9 cellular contexts compared by ENCODE assay signal in the genomic region with DNA sequence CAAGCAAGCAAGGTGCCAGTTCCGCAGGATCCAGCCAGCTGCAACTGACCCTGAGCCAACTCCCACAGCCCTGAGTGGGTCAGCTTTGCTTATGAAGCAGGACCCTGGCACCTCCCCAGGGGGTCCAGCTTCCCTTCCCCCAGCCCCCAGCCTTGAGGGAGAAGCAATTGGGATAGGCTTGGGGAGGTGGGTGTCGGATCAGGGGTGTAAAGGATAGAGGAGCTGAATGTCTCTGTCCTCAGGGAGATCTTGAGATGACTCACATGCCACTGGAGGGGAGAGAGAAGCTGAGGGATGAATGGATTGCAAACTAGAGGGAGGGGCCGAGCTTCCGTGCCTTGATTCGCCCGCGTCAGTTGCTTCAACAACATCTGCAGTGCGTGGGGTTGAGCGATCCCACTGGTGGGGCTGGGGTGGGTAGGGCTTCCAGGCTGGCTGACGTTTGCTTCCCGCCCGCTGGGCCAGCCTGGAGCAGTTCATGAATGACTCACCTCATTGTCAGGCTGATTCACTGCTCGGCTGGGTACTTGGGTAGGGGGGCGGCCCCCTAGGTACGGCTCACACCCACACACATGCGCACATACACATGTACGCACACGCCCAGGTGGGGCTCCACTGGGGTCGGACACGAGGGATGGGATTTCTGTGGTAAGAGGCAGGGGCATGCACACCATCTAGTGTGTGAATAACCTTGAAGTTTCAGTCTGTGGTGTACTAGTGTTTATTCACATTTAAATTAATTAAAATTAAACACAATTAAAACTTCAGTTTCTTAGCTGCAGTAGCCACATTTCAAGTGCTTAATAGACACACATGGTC. TPM values are rescaled to one million over a fixed set of nuclear protein-coding genes. Genes with fewer than 3 reads are reported as not detected.
DNase-seq lines count a peak whose midpoint lies in the region; ATAC-seq and TF ChIP-seq lines count a peak whose summit lies in the region.
"Had no signal": no experiment of that assay in that cellular context is flagged by ENCODE, and none has a peak within 500 bp of the region (broad histone marks: within the 10 kb centered on the region; RNA-seq: fewer than 3 reads in every experiment).

No MANE protein-coding gene starts in this region.

- H3K27me3 Mint-ChIP-seq in activated CD4-positive, alpha-beta T cell treated with anti-CD3 and anti-CD28 coated beads for 36 hours: peaks cover 2% of the 10 kb centered on the region

- no peak overlapping the region for H3K27ac ChIP-seq in colonic mucosa
- no peak overlapping the region for H3K27ac ChIP-seq in MM.1S (ENCODE audit: low read length)

- H3F3A ChIP-seq in MM.1S (ENCODE audit: insufficient read depth, low read length): 0 out of 2 replicates have a peak, but pooled peaks cover 3% of the 10 kb centered on the region

- H3K9me3 Mint-ChIP-seq in activated CD4-positive, alpha-beta T cell treated with anti-CD3 and anti-CD28 coated beads for 36 hours (ENCODE audit: low read depth): no peaks in the 10 kb centered on the region
- H3K9me3 Mint-ChIP-seq: T-helper 1 cell treated with Interleukin-12 subunit alpha and Interleukin-12 subunit beta and Interleukin-4 antibody, amounts not matched to agents 30 μg/mL and 1 μg/mL, for 36 hours had no signal

- peak overlapping the region; percentile 78 for H3K27ac Mint-ChIP-seq in activated CD4-positive, alpha-beta T cell treated with anti-CD3 and anti-CD28 coated beads for 36 hours

- peaks cover 13% of the 10 kb centered on the region for H3K79me2 ChIP-seq in MM.1S (ENCODE audit: low read length)

- H3K27me3 ChIP-seq in colonic mucosa (no peaks in the 10 kb centered on the region), MM.1S (replicated peaks; ENCODE audit: insufficient read depth, low read length) (peaks cover 10% of the 10 kb centered on the region; the same call in 1 of the 2 replicates)

- H3K36me3 Mint-ChIP-seq in activated CD4-positive, alpha-beta T cell treated with anti-CD3 and anti-CD28 coated beads for 36 hours (ENCODE audit: low read depth): no peaks in the 10 kb centered on the region

- H3K9me2 ChIP-seq in MM.1S (replicated peaks; ENCODE audit: insufficient read depth, low read length): no peaks in the 10 kb centered on the region

- H3K4me3 ChIP-seq in colonic mucosa: no peak overlapping the region
- no peak overlapping the region for H3K4me3 ChIP-seq in MM.1S (ENCODE audit: low read length)

- POLR2A ChIA-PET in activated CD4-positive, alpha-beta T cell treated with anti-CD3 and anti-CD28 coated beads for 36 hours (lab: Charles Lee): interaction anchor here (0.6 to 1.8 kb wide), 4 partner anchors 14 to 268 kb away, joined by 5 to 13 read pairs (median 6); partner anchors contain the start of genes HDAC5 and TMUB2

- peak overlapping the region; percentile 58 for H3K4me3 Mint-ChIP-seq in activated CD4-positive, alpha-beta T cell treated with anti-CD3 and anti-CD28 coated beads for 36 hours
- H3K4me3 Mint-ChIP-seq: T-helper 1 cell treated with Interleukin-12 subunit alpha and Interleukin-12 subunit beta and Interleukin-4 antibody, amounts not matched to agents 30 μg/mL and 1 μg/mL, for 36 hours had no signal

- no peaks in the 10 kb centered on the region for H3K36me3 ChIP-seq in colonic mucosa
- no peaks in the 10 kb centered on the region for H3K36me3 ChIP-seq in MM.1S (replicated peaks; ENCODE audit: insufficient read depth, low read length)

- peak; percentile 84 for ATAC-seq in activated CD4-positive, alpha-beta T cell treated with anti-CD3 and anti-CD28 coated beads for 36 hours

- intact Hi-C loops in activated CD4-positive, alpha-beta T cell treated with anti-CD3 and anti-CD28 coated beads for 36 hours (cut with DNase I, micrococcal nuclease): loop anchor here in 1 of 2 experiments (1.0 kb wide), 1 partner anchor 207 kb away; the partner anchor contains the start of gene GRN
- intact Hi-C loops in colonic mucosa (cut with DNase I): no loop called here

- peaks cover 24% of the 10 kb centered on the region for H3K4me1 Mint-ChIP-seq in activated CD4-positive, alpha-beta T cell treated with anti-CD3 and anti-CD28 coated beads for 36 hours

- CTCF ChIA-PET in activated CD4-positive, alpha-beta T cell treated with anti-CD3 and anti-CD28 coated beads for 36 hours (lab: Charles Lee): interaction anchor here (0.6 to 1.8 kb wide), 8 partner anchors 11 to 1129 kb away, joined by 3 to 7 read pairs (median 4); partner anchors contain the start of genes HDAC5 and MPP2

- no peak overlapping the region for H3K4me2 ChIP-seq in MM.1S (ENCODE audit: low read depth, low read length)

- no peak overlapping the region for H2AFZ ChIP-seq in MM.1S (ENCODE audit: low read length)

- H3K4me1 ChIP-seq in colonic mucosa: no peaks in the 10 kb centered on the region
- peaks cover 10% of the 10 kb centered on the region; the same call in 1 of the 2 replicates for H3K4me1 ChIP-seq in MM.1S (ENCODE audit: low read length)

- DNase-seq in GM03348 (ENCODE audit: low spot score) (peak; percentile 98), NCI-H2196 treated with DMSO at 0.1 percent for 48 hours (lab: John Stamatoyannopoulos, UW; ENCODE audit: unreplicated experiment) (peak; percentile 77), colonic mucosa (peak; percentile 71), left kidney (ENCODE audit: low read depth, low spot score) (peak; percentile 91), MM.1S (no peak), GM19240 (ENCODE audit: insufficient read length, low spot score) (no peak)
- DNase-seq in activated CD4-positive, alpha-beta T cell treated with anti-CD3 and anti-CD28 coated beads for 36 hours: peak; percentile 91
- DNase-seq in stimulated activated CD4-positive, alpha-beta T cell treated with anti-CD3 and anti-CD28 coated beads, Interleukin-4, amount 100 ng/mL, for 24 hours: peak; percentile 82

- H3K9ac ChIP-seq in colonic mucosa (ENCODE audit: low read depth in 2 of 2, low read length in 2 of 2) (peak overlapping the region; percentile 30 to 58), MM.1S (ENCODE audit: low read length) (no peak overlapping the region)

- H4K20me1 ChIP-seq in MM.1S (ENCODE audit: insufficient read depth, low read length): no peaks in the 10 kb centered on the region

- TF ChIP-seq CTCF in colonic mucosa (IDR thresholded peaks at IDR 0.05): no peak
- TF ChIP-seq CTCF in MM.1S (IDR thresholded peaks at IDR 0.05; ENCODE audit: low read length): no peak

- H3K9me3 ChIP-seq in colonic mucosa (no peaks in the 10 kb centered on the region), MM.1S (replicated peaks; ENCODE audit: insufficient read depth, low read length) (no peaks in the 10 kb centered on the region)

RNA-seq across cellular contexts. Expression of gene HROB, which starts 3.6 kb away (rescaled TPM):
- total RNA-seq in activated CD4-positive, alpha-beta T cell treated with anti-CD3 and anti-CD28 coated beads for 36 hours: 10 to 100 TPM; 17.1 to 23.3 TPM
- total RNA-seq in colonic mucosa: 10 to 100 TPM in 1 of 2 donors, 1 to 10 TPM in 1; 2.7 to 11.5 TPM

RNA-seq across cellular contexts. Expression of gene HDAC5, which starts 14.7 kb away (rescaled TPM):
- total RNA-seq in activated CD4-positive, alpha-beta T cell treated with anti-CD3 and anti-CD28 coated beads for 36 hours: 10 to 100 TPM; 16.5 to 22.0 TPM
- total RNA-seq in colonic mucosa: 10 to 100 TPM; 19.0 to 26.6 TPM

RNA-seq across cellular contexts. Expression of gene ASB16, which starts 32.4 kb away (rescaled TPM):
- under 1 TPM; 0.14 TPM for total RNA-seq in activated CD4-positive, alpha-beta T cell treated with anti-CD3 and anti-CD28 coated beads for 36 hours
- under 1 TPM in 1 of 2 donors, not detected in 1; 0.32 TPM for total RNA-seq in colonic mucosa

RNA-seq across cellular contexts. Expression of gene TMUB2, which starts 48.7 kb away (rescaled TPM):
- total RNA-seq in activated CD4-positive, alpha-beta T cell treated with anti-CD3 and anti-CD28 coated beads for 36 hours: 10 to 100 TPM; 19.8 to 20.3 TPM
- 10 to 100 TPM; 37.0 to 44.5 TPM for total RNA-seq in colonic mucosa

Comparison
In these comparisons a context has a peak if more than half of its experiments do, and no peak if none do; other contexts are left out.
1. DNase-seq: peak in GM03348 (single experiment), NCI-H2196 treated with DMSO at 0.1 percent for 48 hours (single experiment), activated CD4-positive, alpha-beta T cell treated with anti-CD3 and anti-CD28 coated beads for 36 hours (single experiment), colonic mucosa (single experiment), left kidney (single experiment) and stimulated activated CD4-positive, alpha-beta T cell treated with anti-CD3 and anti-CD28 coated beads, Interleukin-4, amount 100 ng/mL, for 24 hours (single experiment); none in MM.1S (single experiment) and GM19240 (single experiment).